In the genomic region with DNA sequence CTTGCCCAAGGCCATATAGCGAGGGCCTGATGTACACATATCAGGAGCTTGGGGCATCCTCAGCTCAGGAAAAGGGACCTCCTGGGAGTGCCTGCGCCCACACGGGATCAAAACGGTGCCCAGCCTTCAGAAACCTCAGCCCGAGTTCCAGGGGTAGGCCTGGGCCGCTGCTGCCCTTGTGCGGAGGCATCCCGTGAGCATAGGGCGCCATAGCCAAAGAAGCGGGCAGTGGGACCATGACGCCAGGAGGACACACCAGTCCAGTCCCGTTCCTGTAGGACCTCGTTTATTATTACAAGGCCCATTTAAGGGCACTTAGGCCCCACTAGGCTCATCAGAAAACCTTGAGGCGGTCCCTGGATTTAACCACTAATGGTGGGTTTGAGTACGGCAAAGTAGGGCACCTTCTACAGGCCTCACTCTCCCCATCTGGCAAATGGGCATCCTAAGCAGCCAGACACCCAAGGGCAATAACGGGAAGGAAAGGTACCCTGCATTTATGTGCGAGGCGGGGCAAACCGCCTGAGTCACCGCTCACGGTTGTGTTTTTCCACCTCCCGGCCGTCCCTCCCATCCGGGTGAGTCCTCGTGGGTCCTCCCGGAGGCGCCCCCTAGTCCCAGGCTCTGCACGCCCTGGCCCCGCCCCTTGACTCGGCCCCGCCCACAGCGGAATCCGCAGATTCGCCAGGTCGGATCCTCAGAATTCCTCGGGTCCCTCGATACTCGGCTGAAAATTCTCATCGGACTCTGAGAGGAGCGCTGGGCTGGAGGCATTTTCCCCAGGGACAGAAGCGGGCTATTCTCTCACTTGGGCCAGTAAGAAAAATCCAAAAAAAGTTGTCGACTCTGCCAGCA, we compare ENCODE assay signal across 8 cellular contexts. TPM values are rescaled to one million over a fixed set of nuclear protein-coding genes. Genes with fewer than 3 reads are reported as not detected.
DNase-seq lines count a peak whose midpoint lies in the region; ATAC-seq and FAIRE-seq lines count a peak whose summit lies in the region.

No MANE protein-coding gene starts in this region.

- H3K36me3 Mint-ChIP-seq in activated CD8-positive, alpha-beta T cell treated with anti-CD3 and anti-CD28 coated beads, Interleukin-2, amount 10 ng/mL, durations not matched to agents 7 days and 5 days (ENCODE audit: low read depth): peaks cover 35% of the 10 kb centered on the region

- CTCF ChIA-PET in activated CD8-positive, alpha-beta T cell treated with anti-CD3 and anti-CD28 coated beads, Interleukin-2, amount 10 ng/mL, durations not matched to agents 7 days and 5 days (lab: Charles Lee): interaction anchor here (0.9 kb wide), 1 partner anchor 8 kb away, joined by 3 read pairs; the partner anchor contains the start of gene ORAI3

- no peaks in the 10 kb centered on the region for H3K9me3 Mint-ChIP-seq in activated CD8-positive, alpha-beta T cell treated with anti-CD3 and anti-CD28 coated beads, Interleukin-2, amount 10 ng/mL, durations not matched to agents 7 days and 5 days (ENCODE audit: insufficient read depth)

- peak; percentile 88 for DNase-seq in A172 (ENCODE audit: low spot score)
- peak; percentile 61 for DNase-seq in GM18507 (ENCODE audit: extremely low spot score, insufficient read length, low read depth)
- DNase-seq in NCI-H774 (lab: John Stamatoyannopoulos, UW): peak; percentile 52
- peak; percentile 88 for DNase-seq in activated CD8-positive, alpha-beta T cell treated with anti-CD3 and anti-CD28 coated beads, Interleukin-2, amount 10 ng/mL, durations not matched to agents 7 days and 5 days
- DNase-seq in effector CD4-positive, alpha-beta T cell: peak; percentile 82
- DNase-seq in medulla oblongata (ENCODE audit: extremely low spot score): peak; percentile 66
- DNase-seq in stimulated activated CD8-positive, alpha-beta memory T cell treated with anti-CD3 and anti-CD28 coated beads, Interleukin-12 subunit alpha, Interleukin-12 subunit beta, amount 100 ng/mL, for 24 hours (ENCODE audit: extremely low read depth): peak; percentile 82

- H3K27ac Mint-ChIP-seq in activated CD8-positive, alpha-beta T cell treated with anti-CD3 and anti-CD28 coated beads, Interleukin-2, amount 10 ng/mL, durations not matched to agents 7 days and 5 days: peak overlapping the region; percentile 99

- no peaks in the 10 kb centered on the region for H3K27me3 Mint-ChIP-seq in activated CD8-positive, alpha-beta T cell treated with anti-CD3 and anti-CD28 coated beads, Interleukin-2, amount 10 ng/mL, durations not matched to agents 7 days and 5 days (ENCODE audit: low read depth)

- peak overlapping the region; percentile 95 for H3K4me3 Mint-ChIP-seq in activated CD8-positive, alpha-beta T cell treated with anti-CD3 and anti-CD28 coated beads, Interleukin-2, amount 10 ng/mL, durations not matched to agents 7 days and 5 days

- peaks cover 41% of the 10 kb centered on the region for H3K4me1 Mint-ChIP-seq in activated CD8-positive, alpha-beta T cell treated with anti-CD3 and anti-CD28 coated beads, Interleukin-2, amount 10 ng/mL, durations not matched to agents 7 days and 5 days (ENCODE audit: low read depth)

- peak; percentile 52 for FAIRE-seq in GM18507 (lab: Jason Lieb, UNC)

- peak; percentile 39 for ATAC-seq in HG03196 (IDR thresholded peaks at IDR 0.05; ENCODE audit: unreplicated experiment)
- ATAC-seq in activated CD8-positive, alpha-beta T cell treated with anti-CD3 and anti-CD28 coated beads, Interleukin-2, amount 10 ng/mL, durations not matched to agents 7 days and 5 days: peak; percentile 73

- POLR2A ChIA-PET in activated CD8-positive, alpha-beta T cell treated with anti-CD3 and anti-CD28 coated beads, Interleukin-2, amount 10 ng/mL, durations not matched to agents 7 days and 5 days (lab: Charles Lee): interaction anchor here (0.6 to 2.7 kb wide), 7 partner anchors 8 to 223 kb away, joined by 3 to 9 read pairs (median 3); partner anchors contain the start of genes FUS, ORAI3, VKORC1 and ZNF646

RNA-seq across cellular contexts. Expression of gene SETD1A, which starts 0.7 kb away (rescaled TPM):
- 3.5 and 3.8 TPM in 2 replicates for total RNA-seq in A172 (2014; rRNA removed; shearing (Covaris generic))
- 10 to 100 TPM; 25.6 to 28.4 TPM for total RNA-seq in activated CD8-positive, alpha-beta T cell treated with anti-CD3 and anti-CD28 coated beads, Interleukin-2, amount 10 ng/mL, durations not matched to agents 7 days and 5 days

RNA-seq across cellular contexts. Expression of gene ORAI3, which starts 8.0 kb away (rescaled TPM):
- 46.4 and 50.8 TPM in 2 replicates for total RNA-seq in A172 (2014; rRNA removed; shearing (Covaris generic))
- total RNA-seq in activated CD8-positive, alpha-beta T cell treated with anti-CD3 and anti-CD28 coated beads, Interleukin-2, amount 10 ng/mL, durations not matched to agents 7 days and 5 days: 10 to 100 TPM; 21.4 to 23.1 TPM

RNA-seq across cellular contexts. Expression of gene HSD3B7, which starts 28.2 kb away (rescaled TPM):
- total RNA-seq in A172 (2014; rRNA removed; shearing (Covaris generic)): 30.4 and 33.8 TPM in 2 replicates
- total RNA-seq in activated CD8-positive, alpha-beta T cell treated with anti-CD3 and anti-CD28 coated beads, Interleukin-2, amount 10 ng/mL, durations not matched to agents 7 days and 5 days: 1 to 10 TPM; 6.3 to 7.8 TPM

RNA-seq across cellular contexts. Expression of gene FBXL19, which starts 33.5 kb away (rescaled TPM):
- 18.7 and 32.5 TPM in 2 replicates for total RNA-seq in A172 (2014; rRNA removed; shearing (Covaris generic))
- 10 to 100 TPM; 22.7 to 23.1 TPM for total RNA-seq in activated CD8-positive, alpha-beta T cell treated with anti-CD3 and anti-CD28 coated beads, Interleukin-2, amount 10 ng/mL, durations not matched to agents 7 days and 5 days

RNA-seq across cellular contexts. Expression of gene STX1B, which starts 53.6 kb away (rescaled TPM):
- 0.26 and 3.5 TPM in 2 replicates for total RNA-seq in A172 (2014; rRNA removed; shearing (Covaris generic))
- total RNA-seq in activated CD8-positive, alpha-beta T cell treated with anti-CD3 and anti-CD28 coated beads, Interleukin-2, amount 10 ng/mL, durations not matched to agents 7 days and 5 days: 1 to 10 TPM; 1.7 to 2.2 TPM

Comparison
In these comparisons a context has a peak if more than half of its experiments do, and no peak if none do; other contexts are left out.
1. Peak in every context shown above with its lines: DNase-seq and ATAC-seq.